ENCODE assay signal across 27 cellular contexts in genomic region chr9:114093761-114094505, GRCh38. TPM values are rescaled to one million over a fixed set of nuclear protein-coding genes. Genes with fewer than 3 reads are reported as not detected.
DNase-seq lines count a peak whose midpoint lies in the region; ATAC-seq and TF ChIP-seq lines count a peak whose summit lies in the region.
"Had no signal": no experiment of that assay in that cellular context is flagged by ENCODE, and none has a peak within 500 bp of the region (broad histone marks: within the 10 kb centered on the region; RNA-seq: fewer than 3 reads in every experiment).

No MANE protein-coding gene starts in this region.

- H3K36me3 ChIP-seq in BLaER1 (peaks cover 62% of the 10 kb centered on the region), osteoblast (ENCODE audit: insufficient read depth, low read length) (no peaks in the 10 kb centered on the region)

- in situ Hi-C loops in GM13977 (cut with MboI; ENCODE audit: low pct_unique_long_range_greater_than_20kb, low sequenced_read_pairs, unreplicated experiment), result no loop called here

- H3K4me2 ChIP-seq in BLaER1 (peak overlapping the region; percentile 98), osteoblast (ENCODE audit: insufficient read depth, low read length) (no peak overlapping the region)
- H3K4me2 ChIP-seq: A549, KMS-11 had no signal

- H3K27me3 ChIP-seq in BLaER1, result no peaks in the 10 kb centered on the region
- peaks cover 18% of the 10 kb centered on the region for H3K27me3 ChIP-seq in osteoblast (ENCODE audit: insufficient read depth, low read length)

- ATAC-seq in HG02852 (IDR thresholded peaks at IDR 0.05; ENCODE audit: unreplicated experiment), result no peak
- ATAC-seq in HG02642 (IDR thresholded peaks at IDR 0.05; ENCODE audit: poor library complexity, unreplicated experiment), result no peak
- ATAC-seq in GM19452 (IDR thresholded peaks at IDR 0.05; ENCODE audit: unreplicated experiment), result no peak
- ATAC-seq: A549; CD8-positive, alpha-beta T cell; Panc1 had no signal

- no peaks in the 10 kb centered on the region for H3K79me2 ChIP-seq in osteoblast (ENCODE audit: insufficient read depth, low read length)

- peak overlapping the region; percentile 45 for H3K9ac ChIP-seq in BLaER1
- H3K9ac ChIP-seq: GM23248, KMS-11 had no signal

- H3K9me3 ChIP-seq in BLaER1, result no peaks in the 10 kb centered on the region
- H3K9me3 ChIP-seq in osteoblast (ENCODE audit: low read depth, low read length), result no peaks in the 10 kb centered on the region
- H3K9me3 ChIP-seq: A549 had no signal

- H3K4me1 ChIP-seq in BLaER1 (peaks cover 70% of the 10 kb centered on the region), osteoblast (ENCODE audit: insufficient read depth, low read length) (no peaks in the 10 kb centered on the region)

- no peak overlapping the region for H2AFZ ChIP-seq in osteoblast (ENCODE audit: low read length)
- H2AFZ ChIP-seq: GM23248 had no signal

- DNase-seq in GM13977 (ENCODE audit: low spot score), result peak; percentile 16
- peak; percentile 50 for DNase-seq in islet precursor cell
- peak; percentile 65 for DNase-seq in osteoblast (ENCODE audit: insufficient read length, low spot score, missing footprints)
- no peak for DNase-seq in germinal center (ENCODE audit: low spot score)
- DNase-seq: AML-193; CD8-positive, alpha-beta T cell; DMS153; DND-41; GM23248; H7; MM.1S; NCI-H2029; NCI-H446; NCI-H526; NCI-H82; SHP77 treated with DMSO at 0.1 percent for 48 hours had no signal

- H3K4me3 ChIP-seq in BLaER1 (peak overlapping the region; percentile 41; the same call in 1 of the 2 replicates), osteoblast (ENCODE audit: insufficient read depth, low read length) (no peak overlapping the region)
- H3K4me3 ChIP-seq: A549, GM23248 had no signal

- H3K27ac ChIP-seq in BLaER1 (peak overlapping the region; percentile 79), osteoblast (ENCODE audit: low read depth, low read length) (no peak overlapping the region)
- H3K27ac ChIP-seq: A549, C4-2B, GM23248, HL-60, KMS-11, RWPE1 had no signal

- TF ChIP-seq CTCF in GM13977 (IDR thresholded peaks at IDR 0.05; ENCODE audit: extremely low read depth, insufficient read depth, missing control alignments) (no peak), osteoblast (IDR thresholded peaks at IDR 0.05; ENCODE audit: extremely low read depth, low read depth, low read length) (no peak)

- H4K20me1 ChIP-seq in BLaER1, result no peaks in the 10 kb centered on the region
- no peaks in the 10 kb centered on the region for H4K20me1 ChIP-seq in osteoblast (ENCODE audit: insufficient read depth, low read length)

RNA-seq across cellular contexts. Expression of gene KIF12, which starts 5.2 kb away (rescaled TPM):
- total RNA-seq in osteoblast, result not detected in 2 replicates
- total RNA-seq: CD8-positive, alpha-beta T cell; GM23248; OCI-LY7 had no signal

RNA-seq across cellular contexts. Expression of gene AMBP, which starts 15.8 kb away (rescaled TPM):
- total RNA-seq in osteoblast, result not detected in 2 replicates
- total RNA-seq: CD8-positive, alpha-beta T cell; GM23248; OCI-LY7 had no signal
